ENCODE assay signal across 1 cellular context in the genomic region with DNA sequence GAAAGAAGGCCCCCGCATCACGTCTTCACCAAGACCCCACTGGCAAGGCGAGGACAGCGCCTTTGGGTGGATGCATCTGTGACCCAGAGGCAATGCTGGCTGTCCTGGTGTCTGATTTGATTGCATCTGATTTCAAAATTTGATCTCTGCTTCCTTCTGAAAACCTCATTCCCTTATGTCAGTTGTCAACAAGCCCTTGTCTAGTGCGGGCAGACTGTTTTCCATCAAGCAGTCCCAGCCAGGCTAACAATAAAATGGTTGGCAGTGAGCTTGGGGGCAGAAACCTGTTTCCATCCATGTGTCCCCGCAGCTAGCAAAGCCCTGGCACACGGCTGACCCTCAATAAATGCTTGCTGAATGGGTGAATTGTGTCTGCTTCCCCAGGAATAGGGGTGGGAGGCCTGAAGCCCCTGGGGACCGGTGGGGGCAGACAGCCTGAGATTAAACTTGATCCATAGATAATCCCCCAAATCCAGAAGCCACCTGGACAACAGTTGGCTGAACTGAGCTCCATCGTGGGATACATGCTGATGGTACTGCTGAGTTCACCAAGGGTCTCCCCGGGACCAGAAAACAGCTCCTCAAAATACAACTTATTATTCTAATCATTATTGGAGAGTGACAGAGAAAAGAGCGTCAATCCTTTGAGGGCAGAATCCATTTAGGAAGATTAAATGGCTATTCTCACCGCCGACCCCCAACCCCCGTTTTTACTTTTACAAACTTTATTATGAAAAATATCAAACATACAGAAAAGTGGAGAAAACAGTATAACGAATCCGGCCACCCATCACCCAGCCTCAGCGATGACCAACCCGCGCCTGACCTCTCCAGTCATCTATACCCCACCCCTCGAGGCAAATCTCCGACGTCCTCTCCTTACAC.
TF ChIP-seq lines count a peak whose summit lies in the region.

No MANE protein-coding gene starts in this region.

TF ChIP-seq in SK-N-SH treated with all-trans-retinoic acid at 6 μM for 48 hours, 23 proteins besides CTCF, POLR2A, EP300 and RAD21 (continued from another document):
- no peak for TF ChIP-seq RARB (CRISPR knock-in tag; IDR thresholded peaks at IDR 0.05)
- TF ChIP-seq OSR1 (CRISPR knock-in tag; IDR thresholded peaks at IDR 0.05): no peak
- TF ChIP-seq GLIS3 (CRISPR knock-in tag; IDR thresholded peaks at IDR 0.05): no peak
- no peak for TF ChIP-seq ZNF8 (CRISPR knock-in tag; IDR thresholded peaks at IDR 0.05)
- no peak for TF ChIP-seq ZC3H10 (CRISPR knock-in tag; IDR thresholded peaks at IDR 0.05)
- no peak for TF ChIP-seq ZFP30 (CRISPR knock-in tag; IDR thresholded peaks at IDR 0.05)
- no peak for TF ChIP-seq ARNTL (CRISPR knock-in tag; IDR thresholded peaks at IDR 0.05; ENCODE audit: borderline replicate concordance, low read depth)
- no peak for TF ChIP-seq ZNF565 (CRISPR knock-in tag; conservative IDR thresholded peaks at IDR 0.05; ENCODE audit: low read depth)
- no peak for TF ChIP-seq TSHZ2 (CRISPR knock-in tag; IDR thresholded peaks at IDR 0.05)
- no peak for TF ChIP-seq BACH2 (CRISPR knock-in tag; IDR thresholded peaks at IDR 0.05; ENCODE audit: borderline replicate concordance)
- TF ChIP-seq, protein P1, sequence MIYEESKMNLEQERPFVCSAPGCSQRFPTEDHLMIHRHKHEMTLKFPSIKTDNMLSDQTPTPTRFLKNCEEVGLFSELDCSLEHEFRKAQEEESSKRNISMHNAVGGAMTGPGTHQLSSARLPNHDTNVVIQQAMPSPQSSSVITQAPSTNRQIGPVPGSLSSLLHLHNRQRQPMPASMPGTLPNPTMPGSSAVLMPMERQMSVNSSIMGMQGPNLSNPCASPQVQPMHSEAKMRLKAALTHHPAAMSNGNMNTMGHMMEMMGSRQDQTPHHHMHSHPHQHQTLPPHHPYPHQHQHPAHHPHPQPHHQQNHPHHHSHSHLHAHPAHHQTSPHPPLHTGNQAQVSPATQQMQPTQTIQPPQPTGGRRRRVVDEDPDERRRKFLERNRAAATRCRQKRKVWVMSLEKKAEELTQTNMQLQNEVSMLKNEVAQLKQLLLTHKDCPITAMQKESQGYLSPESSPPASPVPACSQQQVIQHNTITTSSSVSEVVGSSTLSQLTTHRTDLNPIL (CRISPR knock-in tag; IDR thresholded peaks at IDR 0.05; ENCODE audit: low read depth): no peak
- TF ChIP-seq SNAI2 (CRISPR knock-in tag; IDR thresholded peaks at IDR 0.05): no peak
